ENCODE assay signal across 1 cellular context in genomic region chr11:70398834-70399680, GRCh38.
TF ChIP-seq lines count a peak whose summit lies in the region.

No MANE protein-coding gene starts in this region.

TF ChIP-seq in HepG2, 621 proteins besides CTCF, POLR2A, EP300 and RAD21 (continued from another document):
- no peak for TF ChIP-seq ZBTB25 (CRISPR knock-in tag; IDR thresholded peaks at IDR 0.05)
- no peak for TF ChIP-seq SCMH1 (CRISPR knock-in tag; IDR thresholded peaks at IDR 0.05; ENCODE audit: borderline replicate concordance)
- TF ChIP-seq PLRG1 (conservative IDR thresholded peaks at IDR 0.05), result no peak
- TF ChIP-seq ZNF501 (CRISPR knock-in tag; IDR thresholded peaks at IDR 0.05), result no peak
- no peak for TF ChIP-seq GPBP1L1 (CRISPR knock-in tag; IDR thresholded peaks at IDR 0.05)
- no peak for TF ChIP-seq NAIF1 (CRISPR knock-in tag; IDR thresholded peaks at IDR 0.05; ENCODE audit: borderline replicate concordance)
- no peak for TF ChIP-seq KLF11 (CRISPR knock-in tag; IDR thresholded peaks at IDR 0.05)
- TF ChIP-seq SP140L (CRISPR knock-in tag; IDR thresholded peaks at IDR 0.05; ENCODE audit: borderline replicate concordance), result no peak
- peak; percentile 57; the same call in 1 of the 2 replicates for TF ChIP-seq CEBPB (IDR thresholded peaks at IDR 0.05; ENCODE audit: borderline replicate concordance, low read depth, low read length)
- no peak for TF ChIP-seq AGO2 (optimal IDR thresholded peaks at IDR 0.05; ENCODE audit: low read depth, low read length)
- peak; percentile 71 for TF ChIP-seq ZNF770 (CRISPR knock-in tag; IDR thresholded peaks at IDR 0.05)
- no peak for TF ChIP-seq ZNF660 (CRISPR knock-in tag; IDR thresholded peaks at IDR 0.05; ENCODE audit: borderline replicate concordance, low read depth)
- no peak for TF ChIP-seq ZGPAT (CRISPR knock-in tag; IDR thresholded peaks at IDR 0.05)
- TF ChIP-seq HOXA3 (CRISPR knock-in tag; IDR thresholded peaks at IDR 0.05), result 0 out of 2 replicates have a peak, but pooled peaks have one; percentile 3
- TF ChIP-seq ZNF556 (CRISPR knock-in tag; IDR thresholded peaks at IDR 0.05; ENCODE audit: borderline replicate concordance), result no peak
- no peak for TF ChIP-seq ZFAT (CRISPR knock-in tag; conservative IDR thresholded peaks at IDR 0.05)
- no peak for TF ChIP-seq STAG1 (CRISPR knock-in tag; IDR thresholded peaks at IDR 0.05)
- no peak for TF ChIP-seq ZFX (CRISPR knock-in tag; IDR thresholded peaks at IDR 0.05; ENCODE audit: low read depth)
- 0 out of 2 replicates have a peak, but pooled peaks have one; percentile 34 for TF ChIP-seq PITX1 (CRISPR knock-in tag; IDR thresholded peaks at IDR 0.05)
- TF ChIP-seq NCOA2 (CRISPR knock-in tag; IDR thresholded peaks at IDR 0.05), result no peak
- no peak for TF ChIP-seq PRPF4 (IDR thresholded peaks at IDR 0.05; ENCODE audit: low read depth, low read length, poor library complexity, severe bottlenecking)
- no peak for TF ChIP-seq ATF7-NPFF (CRISPR knock-in tag; IDR thresholded peaks at IDR 0.05; ENCODE audit: low read depth)
- TF ChIP-seq PAF1 (CRISPR knock-in tag; IDR thresholded peaks at IDR 0.05), result no peak
